ENCODE assay signal across 8 cellular contexts in the genomic region with DNA sequence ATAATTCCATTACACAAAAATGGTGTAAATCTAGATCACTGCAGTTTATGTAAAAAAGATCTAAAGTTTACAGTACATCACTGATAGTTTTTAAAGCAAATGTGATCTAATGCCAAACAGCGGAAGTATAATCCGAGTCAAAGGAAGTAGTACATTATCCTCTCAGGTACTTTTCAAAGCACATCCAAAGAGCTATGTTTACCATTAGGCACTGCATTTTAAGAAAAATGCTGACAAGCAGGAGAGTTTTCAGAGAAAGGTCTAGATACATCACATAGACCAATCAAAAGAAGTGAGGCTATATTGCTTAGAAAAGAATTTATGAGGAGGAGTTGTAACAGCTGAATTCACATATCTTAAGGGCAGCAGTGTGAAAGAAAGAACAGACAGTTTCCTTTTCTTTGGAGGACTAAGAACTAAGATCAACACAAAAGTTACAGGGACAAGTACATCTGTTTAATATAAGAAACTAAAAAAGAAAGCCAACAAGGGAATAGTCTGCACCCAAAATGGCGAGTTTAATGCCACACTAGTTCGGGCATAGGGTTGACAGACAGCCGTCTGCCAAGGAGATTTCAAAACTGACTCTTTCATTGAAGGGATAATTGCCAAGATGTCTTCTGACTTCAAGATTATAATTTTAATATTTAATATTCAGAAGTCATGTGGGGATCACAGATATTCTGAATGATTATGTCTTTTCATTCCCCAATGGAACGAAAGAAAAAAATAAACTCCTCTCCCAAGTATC. TPM values are rescaled to one million over a fixed set of nuclear protein-coding genes. Genes with fewer than 3 reads are reported as not detected.
DNase-seq lines count a peak whose midpoint lies in the region; ATAC-seq and TF ChIP-seq lines count a peak whose summit lies in the region.

No MANE protein-coding gene starts in this region.

- DNase-seq in NCI-H82 (lab: John Stamatoyannopoulos, UW) (peak; percentile 15), NCI-H82 treated with DMSO at 0.1 percent for 48 hours (lab: John Stamatoyannopoulos, UW; ENCODE audit: unreplicated experiment) (no peak), T-helper 17 cell (no peak), islet precursor cell (no peak), NCI-H1105 (lab: John Stamatoyannopoulos, UW) (no peak)
- DNase-seq in stimulated activated naive B cell treated with anti-CD40 and anti-IgM and Interleukin-4, amounts not matched to agents 10 μg/mL and 1 μg/mL and 100 μg/mL, for 72 hours, result no peak

- WGBS in gastroesophageal sphincter (ENCODE audit: low coverage in 1 of 2), 2 donors, result 31 to 34% methylated on average over 6 of the region's 6 CpGs

- ATAC-seq in T-helper 17 cell, result no peak
- ATAC-seq in gastroesophageal sphincter, result no peak
- ATAC-seq in stimulated activated naive B cell treated with anti-CD40 and anti-IgM and Interleukin-4, amounts not matched to agents 10 μg/mL and 1 μg/mL and 100 μg/mL, for 72 hours (replicated peaks), result no peak
- no peak for ATAC-seq in HG03469 (IDR thresholded peaks at IDR 0.05; ENCODE audit: unreplicated experiment)

- no peaks in the 10 kb centered on the region for H3K27me3 ChIP-seq in gastroesophageal sphincter

- no peaks in the 10 kb centered on the region for H3K9me3 Mint-ChIP-seq in stimulated activated naive B cell treated with anti-CD40 and anti-IgM and Interleukin-4, amounts not matched to agents 10 μg/mL and 1 μg/mL and 100 μg/mL, for 72 hours

- H3K27ac ChIP-seq in gastroesophageal sphincter, result peak overlapping the region in 3 of 4 donors; percentile 92 to 96 (median 95)

- no peak for TF ChIP-seq POLR2A in gastroesophageal sphincter (IDR thresholded peaks at IDR 0.05)

- peaks cover 0 to 27% of the 10 kb centered on the region in 2 donors for H3K36me3 ChIP-seq in gastroesophageal sphincter

- peak overlapping the region; percentile 95 for H3K4me3 Mint-ChIP-seq in T-helper 17 cell
- H3K4me3 Mint-ChIP-seq in stimulated activated naive B cell treated with anti-CD40 and anti-IgM and Interleukin-4, amounts not matched to agents 10 μg/mL and 1 μg/mL and 100 μg/mL, for 72 hours, result peak overlapping the region; percentile 87 to 95

- H3K9me3 ChIP-seq in T-helper 17 cell (ENCODE audit: control insufficient read depth, low read length, poor library complexity, severe bottlenecking) (no peaks in the 10 kb centered on the region), gastroesophageal sphincter (no peaks in the 10 kb centered on the region)

- TF ChIP-seq EP300 in gastroesophageal sphincter (IDR thresholded peaks at IDR 0.05), result no peak

- TF ChIP-seq CTCF in gastroesophageal sphincter (IDR thresholded peaks at IDR 0.05), result no peak

- peaks cover 13% of the 10 kb centered on the region for H3K36me3 Mint-ChIP-seq in T-helper 17 cell (ENCODE audit: low read depth)
- H3K36me3 Mint-ChIP-seq in stimulated activated naive B cell treated with anti-CD40 and anti-IgM and Interleukin-4, amounts not matched to agents 10 μg/mL and 1 μg/mL and 100 μg/mL, for 72 hours, result peaks cover 21 to 41% of the 10 kb centered on the region in 2 donors

- H3K27ac Mint-ChIP-seq in T-helper 17 cell, result peak overlapping the region; percentile 97
- peak overlapping the region; percentile 1 for H3K27ac Mint-ChIP-seq in stimulated activated naive B cell treated with anti-CD40 and anti-IgM and Interleukin-4, amounts not matched to agents 10 μg/mL and 1 μg/mL and 100 μg/mL, for 72 hours

- peaks cover 8 to 33% (median 8%) of the 10 kb centered on the region in 3 donors for H3K4me1 ChIP-seq in gastroesophageal sphincter

- H3K4me3 ChIP-seq in gastroesophageal sphincter, result peak overlapping the region; percentile 69 to 78

- H3K4me1 Mint-ChIP-seq in T-helper 17 cell, result peaks cover 45% of the 10 kb centered on the region
- peaks cover 25 to 31% of the 10 kb centered on the region in 2 donors for H3K4me1 Mint-ChIP-seq in stimulated activated naive B cell treated with anti-CD40 and anti-IgM and Interleukin-4, amounts not matched to agents 10 μg/mL and 1 μg/mL and 100 μg/mL, for 72 hours

- H3K27me3 Mint-ChIP-seq in T-helper 17 cell, result no peaks in the 10 kb centered on the region
- H3K27me3 Mint-ChIP-seq in stimulated activated naive B cell treated with anti-CD40 and anti-IgM and Interleukin-4, amounts not matched to agents 10 μg/mL and 1 μg/mL and 100 μg/mL, for 72 hours, result no peaks in the 10 kb centered on the region

RNA-seq across cellular contexts. Expression of a gene that starts 1.4 kb away (rescaled TPM):
- total RNA-seq in T-helper 17 cell (10 to 100 TPM in 1 of 2 donors, 1 to 10 TPM in 1; 9.8 to 12.5 TPM), gastroesophageal sphincter (1 to 10 TPM; 5.0 to 9.0 (median 8.5) TPM)
